23 cellular contexts compared by ENCODE assay signal in genomic region chr17:74061758-74062157, GRCh38.
"Had no signal": no experiment of that assay in that cellular context is flagged by ENCODE, and none has a peak within 500 bp of the region (broad histone marks: within the 10 kb centered on the region; RNA-seq: fewer than 3 reads in every experiment).

No MANE protein-coding gene starts in this region.

- H3K27ac ChIP-seq: coronary artery, dorsolateral prefrontal cortex, esophagus muscularis mucosa, foreskin keratinocyte, gastroesophageal sphincter, heart left ventricle, hepatocyte, left lung, lower lobe of right lung had no signal

- H3K9me3 ChIP-seq: gastroesophageal sphincter, heart left ventricle, left lung, lower lobe of right lung, mucosa of descending colon had no signal

- H3K79me2 ChIP-seq: hepatocyte had no signal

- H3K4me1 Mint-ChIP-seq: immature natural killer cell, mesothelial cell of epicardium had no signal

- H3K4me2 ChIP-seq: hepatocyte had no signal

- H3K4me1 ChIP-seq: esophagus muscularis mucosa, foreskin keratinocyte, gastroesophageal sphincter, heart left ventricle, left lung, lower lobe of right lung had no signal

- ATAC-seq: foreskin keratinocyte, gastroesophageal sphincter, heart left ventricle, left cardiac atrium, left lung, left ventricle myocardium superior, lower lobe of right lung, mucosa of descending colon had no signal

- H2AFZ ChIP-seq: hepatocyte had no signal

- DNase-seq: dermis blood vessel endothelial cell; dorsolateral prefrontal cortex; effector CD4-positive, alpha-beta T cell; effector memory CD4-positive, alpha-beta T cell; foreskin keratinocyte; heart left ventricle; hypothalamus; immature natural killer cell; left cardiac atrium; left lung; left ventricle myocardium superior; lower lobe of right lung; mesenchymal stem cell; mucosa of descending colon had no signal

- H3K36me3 ChIP-seq: esophagus muscularis mucosa, gastroesophageal sphincter, heart left ventricle, left lung, lower lobe of right lung had no signal

- H3K27ac Mint-ChIP-seq: immature natural killer cell, mesothelial cell of epicardium had no signal

- FAIRE-seq: colon, endothelial cell of umbilical vein, frontal cortex, keratinocyte had no signal

- H3K4me3 ChIP-seq: coronary artery, dorsolateral prefrontal cortex, esophagus muscularis mucosa, gastroesophageal sphincter, heart left ventricle, hepatocyte, left lung, lower lobe of right lung, mucosa of descending colon had no signal

- H3K27me3 ChIP-seq: foreskin keratinocyte had no signal

- H3K36me3 Mint-ChIP-seq: immature natural killer cell, mesothelial cell of epicardium had no signal

- H3K4me3 Mint-ChIP-seq: immature natural killer cell, mesothelial cell of epicardium had no signal

- H3K9me3 Mint-ChIP-seq: immature natural killer cell had no signal
